In the genomic region with DNA sequence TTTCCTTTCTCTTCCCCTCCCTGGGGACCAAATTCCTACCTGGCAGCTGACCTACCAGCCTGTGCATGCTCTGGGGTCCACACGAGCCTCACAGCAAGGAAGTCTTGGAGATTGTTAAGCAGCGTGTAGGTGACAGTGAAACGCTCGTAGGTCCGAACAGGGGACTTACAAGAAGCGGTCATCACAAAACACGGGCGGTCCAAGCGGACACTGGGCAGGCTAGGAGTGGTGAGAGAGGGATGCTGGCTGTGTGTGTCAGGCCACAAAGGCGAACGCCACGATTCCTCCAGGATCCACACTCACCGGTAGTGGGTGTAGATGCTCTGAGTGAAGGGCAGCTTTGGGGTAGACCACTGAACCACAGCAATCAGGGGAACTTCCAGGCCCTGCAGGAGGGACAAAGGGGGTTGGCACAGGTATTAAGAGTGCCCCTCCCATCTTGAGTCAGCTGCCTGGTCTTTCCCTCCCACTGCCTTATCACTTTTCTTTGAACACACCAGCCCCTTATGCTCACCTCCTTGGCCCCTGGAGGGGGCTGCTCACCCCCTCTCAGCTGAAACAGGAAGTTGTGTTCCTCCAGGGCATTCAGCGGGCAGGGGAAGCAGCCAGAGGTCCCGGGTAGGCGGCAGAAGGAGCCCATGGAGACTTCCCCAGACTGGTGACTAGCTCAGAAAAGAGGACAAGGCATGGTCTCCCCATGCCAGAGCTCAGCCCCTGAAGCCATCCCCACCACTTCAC, we compare ENCODE assay signal across 11 cellular contexts. TPM values are rescaled to one million over a fixed set of nuclear protein-coding genes. Genes with fewer than 3 reads are reported as not detected.
A peak's percentile ranks its signal among the peaks of the same experiment; 100 is the strongest.
DNase-seq lines count a peak whose midpoint lies in the region; ATAC-seq, FAIRE-seq and TF ChIP-seq lines count a peak whose summit lies in the region.
"Had no signal": no experiment of that assay in that cellular context is flagged by ENCODE, and none has a peak within 500 bp of the region (broad histone marks: within the 10 kb centered on the region; RNA-seq: fewer than 3 reads in every experiment).

No MANE protein-coding gene starts in this region.

- H3K9me2 ChIP-seq in HCT116 (ENCODE audit: insufficient read depth), result no peaks in the 10 kb centered on the region

- no peaks in the 10 kb centered on the region for H4K20me1 ChIP-seq in HCT116 (ENCODE audit: insufficient read depth)

- H3K9me3 ChIP-seq in A549 (no peaks in the 10 kb centered on the region), HCT116 (ENCODE audit: control insufficient read depth in 1 of 2, insufficient read depth in 1 of 2, low read depth in 1 of 2, low read length in 2 of 2) (no peaks in the 10 kb centered on the region)

- FAIRE-seq in A549 (lab: Jason Lieb, UNC), result no peak
- FAIRE-seq: G401.6 had no signal

- TF ChIP-seq CTCF in A549 (IDR thresholded peaks at IDR 0.05) (no peak), HCT116 (IDR thresholded peaks at IDR 0.05 in 2 of 3, conservative IDR thresholded peaks at IDR 0.05 in 1 of 3; ENCODE audit: borderline replicate concordance in 1 of 3, insufficient read depth in 1 of 3, low read depth in 2 of 3, low read length in 2 of 3) (no peak)

- H3K27me3 ChIP-seq in HCT116 (ENCODE audit: insufficient read depth, low read length), result no peaks in the 10 kb centered on the region

- no peak for DNase-seq in A549 (ENCODE audit: low read depth in 1 of 2, low spot score in 1 of 2)
- DNase-seq in HCT116 (ENCODE audit: low read depth, low spot score), result no peak
- DNase-seq in activated CD4-positive, alpha-beta memory T cell treated with anti-CD3 and anti-CD28 coated beads for 36 hours, result no peak
- peak; percentile 54 for DNase-seq in islet precursor cell
- DNase-seq in NCI-H1694 (lab: John Stamatoyannopoulos, UW), result no peak
- no peak for DNase-seq in D341Med (ENCODE audit: low spot score)
- DNase-seq in retina, result no peak
- DNase-seq: activated gamma-delta T cell treated with Interleukin-2 at 50 U/mL for 16 hours, NCI-H526 treated with DMSO at 0.1 percent for 48 hours had no signal

- peaks cover 29% of the 10 kb centered on the region for H3K79me2 ChIP-seq in HCT116 (ENCODE audit: insufficient read depth, low read length)

- H3K36me3 ChIP-seq in HCT116 (ENCODE audit: control insufficient read depth in 1 of 2, insufficient read depth in 2 of 2, low read length in 2 of 2), result peaks cover 14 to 16% of the 10 kb centered on the region in 2 experiments; a peak in 3 of 4 replicates

- H3K4me3 Mint-ChIP-seq in activated CD4-positive, alpha-beta memory T cell treated with anti-CD3 and anti-CD28 coated beads for 36 hours, result peak overlapping the region; percentile 55

- H3K27ac ChIP-seq in A549 (peak overlapping the region in 1 of 2 experiments; percentile 96; a peak in 3 of 6 replicates), HCT116 (ENCODE audit: low read depth, low read length) (peak overlapping the region; percentile 91)

- no peak for TF ChIP-seq RAD21 in A549 (conservative IDR thresholded peaks at IDR 0.05 in 1 of 2, IDR thresholded peaks at IDR 0.05 in 1 of 2)
- TF ChIP-seq RAD21 in HCT116 (IDR thresholded peaks at IDR 0.05; ENCODE audit: low read depth), result no peak

- CTCF ChIA-PET in A549 (lab: Yijun Ruan, JAX), result interaction anchor here (0.6 to 23.1 kb wide), 6 partner anchors 10 to 251 kb away, joined by 3 to 245 read pairs (median 4); no protein-coding TSS in a partner anchor
- CTCF ChIA-PET in HCT116 (lab: Charles Lee), result interaction anchor here (1.0 kb wide), 1 partner anchor 8 kb away, joined by 4 read pairs; a partner anchor contains a TSS
- CTCF ChIA-PET in activated CD4-positive, alpha-beta memory T cell treated with anti-CD3 and anti-CD28 coated beads for 36 hours (lab: Charles Lee), result interaction anchor here (0.9 to 1.8 kb wide), 5 partner anchors 8 to 251 kb away, joined by 3 to 6 read pairs (median 4); a partner anchor contains a TSS

- ATAC-seq in A549, result no peak; a peak in 1 of 6 replicates
- no peak for ATAC-seq in HCT116
- no peak for ATAC-seq in HG03520 (IDR thresholded peaks at IDR 0.05; ENCODE audit: unreplicated experiment)

- H3K4me1 Mint-ChIP-seq in activated CD4-positive, alpha-beta memory T cell treated with anti-CD3 and anti-CD28 coated beads for 36 hours (ENCODE audit: low read depth), result peaks cover 40% of the 10 kb centered on the region

- H3K4me3 ChIP-seq in A549 (peak overlapping the region; percentile 90; the same call in 1 of the 3 replicates), HCT116 (replicated peaks in 1 of 2; ENCODE audit: low read depth in 1 of 2, low read length in 2 of 2) (peak overlapping the region in 1 of 2 experiments; percentile 91; a peak in 2 of 4 replicates)

- no peak for TF ChIP-seq EP300 in A549 (IDR thresholded peaks at IDR 0.05)

- no TSS peak for BruUV-seq in HCT116 (replicated peaks; lab: Mats Ljungman, UMichigan)

- peak overlapping the region; percentile 72 for H3K27ac Mint-ChIP-seq in activated CD4-positive, alpha-beta memory T cell treated with anti-CD3 and anti-CD28 coated beads for 36 hours

- intact Hi-C loops in HCT116 (cut with micrococcal nuclease), result no loop called here
- intact Hi-C loops in activated CD4-positive, alpha-beta memory T cell treated with anti-CD3 and anti-CD28 coated beads for 36 hours (cut with micrococcal nuclease), result no loop called here

- H3K4me1 ChIP-seq in A549, result peaks cover 39% of the 10 kb centered on the region
- H3K4me1 ChIP-seq in HCT116 (ENCODE audit: control insufficient read depth in 1 of 2, insufficient read depth in 2 of 2, low read length in 2 of 2), result peaks cover 12 to 22% of the 10 kb centered on the region in 2 experiments

- WGBS in A549 (ENCODE audit: missing lambda C conversion rate), result 94% methylated on average over 16 of the region's 16 CpGs

- H3K9ac ChIP-seq in HCT116 (ENCODE audit: low read length), result peak overlapping the region; percentile 84; the same call in 1 of the 2 replicates

- no peaks in the 10 kb centered on the region for H3K27me3 Mint-ChIP-seq in activated CD4-positive, alpha-beta memory T cell treated with anti-CD3 and anti-CD28 coated beads for 36 hours

- H3K36me3 Mint-ChIP-seq in activated CD4-positive, alpha-beta memory T cell treated with anti-CD3 and anti-CD28 coated beads for 36 hours, result peaks cover 34% of the 10 kb centered on the region

- RAD21 ChIA-PET in HCT116 (lab: Charles Lee; ENCODE audit: low non-redundant PET in 1 of 2, low total read pairs in 2 of 2, uncharacterized antibody in 2 of 2, unreplicated experiment in 2 of 2), result interaction anchor here in 1 of 2 experiments (0.6 kb wide), 1 partner anchor 69 kb away, joined by 11 read pairs; no protein-coding TSS in a partner anchor

- H3K9me3 Mint-ChIP-seq in activated CD4-positive, alpha-beta memory T cell treated with anti-CD3 and anti-CD28 coated beads for 36 hours, result no peaks in the 10 kb centered on the region

- no peak overlapping the region for H2AFZ ChIP-seq in HCT116 (ENCODE audit: low read depth, low read length, poor library complexity, severe bottlenecking)

- H3K4me2 ChIP-seq in A549 (peak overlapping the region; percentile 100), HCT116 (ENCODE audit: low read length) (peak overlapping the region; percentile 93)

- POLR2A ChIA-PET in A549 (lab: Yijun Ruan, JAX), result no interaction called here
- POLR2A ChIA-PET in HCT116 (lab: Charles Lee), result no interaction called here
- POLR2A ChIA-PET in activated CD4-positive, alpha-beta memory T cell treated with anti-CD3 and anti-CD28 coated beads for 36 hours (lab: Charles Lee), result interaction anchor here (0.8 to 0.9 kb wide), 2 partner anchors 9 to 30 kb away, joined by 3 read pairs; a partner anchor contains a TSS

- no peak for TF ChIP-seq POLR2A in A549 (IDR thresholded peaks at IDR 0.05; ENCODE audit: low read length)
- TF ChIP-seq POLR2A in HCT116 (IDR thresholded peaks at IDR 0.05; ENCODE audit: borderline replicate concordance, extremely low read depth, insufficient read depth, insufficient read length), result no peak

RNA-seq across cellular contexts. Expression of a gene that starts 2.0 kb away (rescaled TPM):
- polyA plus RNA-seq in A549 (2011; rRNA removed), result 3.4 and 5.7 TPM in 2 replicates
- 6.2 and 6.9 TPM in 2 replicates for polyA plus RNA-seq in A549 (2012; cell fraction: cytosol; rRNA removed)
- polyA plus RNA-seq in A549 (2012; cell fraction: nucleus; rRNA removed), result 45.9 and 47.5 TPM in 2 replicates
- 12.0 to 15.6 TPM (median 14.1 TPM) in 3 replicates for polyA plus RNA-seq in A549 (2017; fragmentation: RNase III; extraction: RNeasy Plus Mini Kit Qiagen cat#74134 plus additional on column Dnase treatment)
- 5.6 and 8.1 TPM in 2 replicates for polyA minus RNA-seq in A549 (2011; rRNA and poly(A)+ RNA removed)
- 23.2 TPM for total RNA-seq in HCT116 (2021; ENCODE audit: unreplicated experiment)
- 13.3 and 18.9 TPM in 2 replicates for polyA plus RNA-seq in HCT116 (2012)
- total RNA-seq in activated CD4-positive, alpha-beta memory T cell treated with anti-CD3 and anti-CD28 coated beads for 36 hours, result 10 to 100 TPM; 17.9 to 19.7 TPM

RNA-seq across cellular contexts. Expression of a gene that starts 7.8 kb away (rescaled TPM):
- 123 and 152 TPM in 2 replicates for polyA plus RNA-seq in A549 (2011; rRNA removed)
- polyA plus RNA-seq in A549 (2012; cell fraction: cytosol; rRNA removed), result 347 and 433 TPM in 2 replicates
- 271 and 300 TPM in 2 replicates for polyA plus RNA-seq in A549 (2012; cell fraction: nucleus; rRNA removed)
- polyA plus RNA-seq in A549 (2017; fragmentation: RNase III; extraction: RNeasy Plus Mini Kit Qiagen cat#74134 plus additional on column Dnase treatment), result 168 to 180 TPM (median 177 TPM) in 3 replicates
- 30.2 and 50.4 TPM in 2 replicates for polyA minus RNA-seq in A549 (2011; rRNA and poly(A)+ RNA removed)
- 152 TPM for total RNA-seq in HCT116 (2021; ENCODE audit: unreplicated experiment)
- 205 and 220 TPM in 2 replicates for polyA plus RNA-seq in HCT116 (2012)
- 100 to 1,000 TPM; 136 to 151 TPM for total RNA-seq in activated CD4-positive, alpha-beta memory T cell treated with anti-CD3 and anti-CD28 coated beads for 36 hours

RNA-seq across cellular contexts. Expression of a gene that starts 11.9 kb away (rescaled TPM):
- polyA plus RNA-seq in A549 (2011; rRNA removed) (0.27 and 0.56 TPM in 2 replicates), A549 (2017; fragmentation: RNase III; extraction: RNeasy Plus Mini Kit Qiagen cat#74134 plus additional on column Dnase treatment) (0.08 to 0.16 TPM (median 0.10 TPM) in 3 replicates)
- polyA plus RNA-seq in A549 (2012; cell fraction: cytosol; rRNA removed), result 0.13 and 0.18 TPM in 2 replicates
- 2.0 and 2.4 TPM in 2 replicates for polyA plus RNA-seq in A549 (2012; cell fraction: nucleus; rRNA removed)
- 0.12 and 0.15 TPM in 2 replicates for polyA minus RNA-seq in A549 (2011; rRNA and poly(A)+ RNA removed)
- 3.3 TPM for total RNA-seq in HCT116 (2021; ENCODE audit: unreplicated experiment)
- 1.8 TPM in 2 replicates for polyA plus RNA-seq in HCT116 (2012)
- 1 to 10 TPM; 2.4 to 2.8 TPM for total RNA-seq in activated CD4-positive, alpha-beta memory T cell treated with anti-CD3 and anti-CD28 coated beads for 36 hours

RNA-seq across cellular contexts. Expression of a gene that starts 20.7 kb away (rescaled TPM):
- 1.1 and 1.8 TPM in 2 replicates for polyA plus RNA-seq in A549 (2011; rRNA removed)
- 1.2 and 1.8 TPM in 2 replicates for polyA plus RNA-seq in A549 (2012; cell fraction: cytosol; rRNA removed)
- polyA plus RNA-seq in A549 (2012; cell fraction: nucleus; rRNA removed), result 11.5 and 11.6 TPM in 2 replicates
- polyA plus RNA-seq in A549 (2017; fragmentation: RNase III; extraction: RNeasy Plus Mini Kit Qiagen cat#74134 plus additional on column Dnase treatment), result 1.9 to 3.0 TPM (median 2.9 TPM) in 3 replicates
- 1.1 and 2.1 TPM in 2 replicates for polyA minus RNA-seq in A549 (2011; rRNA and poly(A)+ RNA removed)
- 17.9 TPM for total RNA-seq in HCT116 (2021; ENCODE audit: unreplicated experiment)
- 5.1 and 5.9 TPM in 2 replicates for polyA plus RNA-seq in HCT116 (2012)
- total RNA-seq in activated CD4-positive, alpha-beta memory T cell treated with anti-CD3 and anti-CD28 coated beads for 36 hours, result 1 to 10 TPM; 4.8 to 5.5 TPM

RNA-seq across cellular contexts. Expression of a gene that starts 21.2 kb away (rescaled TPM):
- polyA plus RNA-seq in A549 (2011; rRNA removed) (0.25 and 0.36 TPM in 2 replicates), A549 (2017; fragmentation: RNase III; extraction: RNeasy Plus Mini Kit Qiagen cat#74134 plus additional on column Dnase treatment) (0.50 to 0.66 TPM (median 0.55 TPM) in 3 replicates)
- polyA plus RNA-seq in A549 (2012; cell fraction: cytosol; rRNA removed), result 0.08 and 0.10 TPM in 2 replicates
- 0.31 and 0.81 TPM in 2 replicates for polyA plus RNA-seq in A549 (2012; cell fraction: nucleus; rRNA removed)
- 0.34 and 0.41 TPM in 2 replicates for polyA minus RNA-seq in A549 (2011; rRNA and poly(A)+ RNA removed)
- 1.2 TPM for total RNA-seq in HCT116 (2021; ENCODE audit: unreplicated experiment)
- polyA plus RNA-seq in HCT116 (2012), result 1.6 and 1.7 TPM in 2 replicates
- total RNA-seq in activated CD4-positive, alpha-beta memory T cell treated with anti-CD3 and anti-CD28 coated beads for 36 hours, result 10 to 100 TPM; 20.8 to 20.9 TPM
